9 cellular contexts compared by ENCODE assay signal in genomic region chr1:48552420-48552819, GRCh38.
DNase-seq lines count a peak whose midpoint lies in the region; ATAC-seq, FAIRE-seq and TF ChIP-seq lines count a peak whose summit lies in the region.
"Had no signal": no experiment of that assay in that cellular context is flagged by ENCODE, and none has a peak within 500 bp of the region (broad histone marks: within the 10 kb centered on the region; RNA-seq: fewer than 3 reads in every experiment).

No MANE protein-coding gene starts in this region.

- H3K4me1 ChIP-seq in heart right ventricle: peaks cover 0 to 6% (median 0%) of the 10 kb centered on the region in 9 donors
- H3K4me1 ChIP-seq in pancreas: no peaks in the 10 kb centered on the region

- H3K4me3 ChIP-seq in BJ (ENCODE audit: low read depth, low read length): no peak overlapping the region
- H3K4me3 ChIP-seq in heart right ventricle: no peak overlapping the region
- H3K4me3 ChIP-seq in pancreas: no peak overlapping the region
- H3K4me3 ChIP-seq: skin epidermis had no signal

- TF ChIP-seq CTCF in BJ (IDR thresholded peaks at IDR 0.05; ENCODE audit: insufficient read depth, low read depth, low read length): 0 out of 2 replicates have a peak, but pooled peaks have one; percentile 16
- TF ChIP-seq CTCF in heart right ventricle (IDR thresholded peaks at IDR 0.05): peak in 6 of 9 donors; percentile 15 to 40 (median 32)
- TF ChIP-seq CTCF in pancreas (IDR thresholded peaks at IDR 0.05): no peak

- WGBS in heart right ventricle, 2 donors: 20 to 27% methylated on average over 1 of the region's 1 CpG
- 13 to 18% methylated on average over 1 of the region's 1 CpG for WGBS in pancreas, 2 donors

- intact Hi-C loops in heart right ventricle (cut with DNase I) (loop anchor here in 1 of 10 donors (10.0 kb wide), 1 partner anchor 262 kb away; no protein-coding TSS in a partner anchor), pancreas (cut with DNase I) (no loop called here)

- H3K36me3 ChIP-seq in BJ (ENCODE audit: control insufficient read depth, insufficient read depth, low read length) (no peaks in the 10 kb centered on the region), heart right ventricle (no peaks in the 10 kb centered on the region), pancreas (no peaks in the 10 kb centered on the region)

- CTCF ChIA-PET in BJ (lab: Yijun Ruan, JAX): interaction anchor here (1.8 kb wide), 1 partner anchor 144 kb away, joined by 11 read pairs; no protein-coding TSS in a partner anchor

- no peaks in the 10 kb centered on the region for H3K27me3 ChIP-seq in BJ (ENCODE audit: control insufficient read depth, insufficient read depth, low read length)
- H3K27me3 ChIP-seq in heart right ventricle: no peaks in the 10 kb centered on the region
- H3K27me3 ChIP-seq in pancreas: no peaks in the 10 kb centered on the region

- FAIRE-seq in pancreas (lab: Jason Lieb, UNC): no peak

- no peak for DNase-seq in BJ (ENCODE audit: low read depth)
- peak; percentile 68 for DNase-seq in NCI-H748 (lab: John Stamatoyannopoulos, UW; ENCODE audit: unreplicated experiment)
- DNase-seq in heart right ventricle: no peak
- DNase-seq in activated CD4-positive, alpha-beta T cell treated with anti-CD3 and anti-CD28 coated beads for 4 hours: no peak
- no peak for DNase-seq in pancreas

- H3K9me3 ChIP-seq in heart right ventricle: no peaks in the 10 kb centered on the region
- no peaks in the 10 kb centered on the region for H3K9me3 ChIP-seq in pancreas

- POLR2A ChIA-PET in BJ (lab: Charles Lee): no interaction called here

- ATAC-seq in GM18498 (IDR thresholded peaks at IDR 0.05; ENCODE audit: unreplicated experiment) (peak; percentile 63), heart right ventricle (peak in 4 of 8 donors; percentile 30 to 44 (median 40)), GM19035 (IDR thresholded peaks at IDR 0.05; ENCODE audit: unreplicated experiment) (no peak), HG03025 (IDR thresholded peaks at IDR 0.05; ENCODE audit: low FRiP score, unreplicated experiment) (no peak), pancreas (no peak)

- H3K27ac ChIP-seq in heart right ventricle (no peak overlapping the region), pancreas (no peak overlapping the region)
- H3K27ac ChIP-seq: skin epidermis had no signal

Comparison
In these comparisons a context has a peak if more than half of its experiments do, and no peak if none do; other contexts are left out.
1. CTCF ChIP-seq: peak in BJ (single experiment) and heart right ventricle (6 of 9); none in pancreas (0 of 4).